Comparison of ENCODE assay signal across 8 cellular contexts in the genomic region with DNA sequence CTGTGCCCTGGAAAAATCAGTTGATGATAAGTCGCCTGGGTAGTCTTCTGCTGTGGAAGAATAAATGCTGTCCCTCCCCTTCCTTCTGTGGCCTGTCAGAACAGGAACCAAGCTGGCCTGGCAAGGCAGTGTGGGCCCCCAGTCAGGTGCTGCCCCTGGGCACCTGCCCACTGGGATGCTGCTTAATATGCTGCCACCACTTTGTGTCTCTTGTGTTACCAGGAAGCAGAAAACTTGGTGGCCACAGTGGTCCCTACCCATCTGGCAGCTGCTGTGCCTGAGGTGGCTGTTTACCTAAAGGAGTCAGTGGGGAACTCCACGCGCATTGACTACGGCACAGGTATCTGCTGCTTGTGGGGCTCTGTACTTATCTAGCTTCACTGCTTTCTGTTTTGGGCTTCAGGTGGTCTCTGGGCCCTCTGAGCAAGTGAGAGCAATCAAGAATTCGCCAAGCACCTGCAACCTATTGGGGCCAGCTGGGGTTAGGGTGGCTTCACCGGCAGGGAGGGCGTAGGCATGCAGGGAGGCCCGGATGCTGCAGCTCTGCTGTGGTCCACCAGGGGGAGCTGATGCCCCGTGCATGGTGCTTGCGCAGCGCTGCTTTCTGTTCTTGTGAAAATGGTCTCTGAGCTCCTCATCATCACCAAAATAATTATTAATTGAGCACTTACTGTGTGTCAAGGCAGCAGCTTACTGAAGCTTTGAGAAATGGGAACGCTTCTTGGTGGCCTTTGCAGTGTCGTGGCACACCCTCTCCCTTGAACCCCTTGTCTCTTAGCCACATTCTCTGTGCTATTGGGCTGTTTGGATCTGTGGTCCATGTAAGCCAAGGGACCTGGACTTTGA. TPM values are rescaled to one million over a fixed set of nuclear protein-coding genes. Genes with fewer than 3 reads are reported as not detected.
A peak's percentile ranks its signal among the peaks of the same experiment; 100 is the strongest.
DNase-seq lines count a peak whose midpoint lies in the region; ATAC-seq and TF ChIP-seq lines count a peak whose summit lies in the region.

No MANE protein-coding gene starts in this region.

- H3K4me3 ChIP-seq in GM23338 (no peak overlapping the region), coronary artery (no peak overlapping the region)

- H3K36me3 ChIP-seq in GM23338 (ENCODE audit: insufficient read depth): peaks cover 17% of the 10 kb centered on the region; the same call in 1 of the 2 replicates

- peak; percentile 99 for ATAC-seq in CD4-positive, alpha-beta T cell (ENCODE audit: poor library complexity)
- ATAC-seq in GM23338 (peak; percentile 78), GM21528 (IDR thresholded peaks at IDR 0.05; ENCODE audit: low FRiP score, unreplicated experiment) (no peak)

- H3F3A ChIP-seq in GM23338 (replicated peaks; ENCODE audit: low read depth): peaks cover 10% of the 10 kb centered on the region; the same call in 1 of the 2 replicates

- H3K27ac Mint-ChIP-seq in CD4-positive, alpha-beta T cell: no peak overlapping the region
- H3K27ac Mint-ChIP-seq in GM23338: no peak overlapping the region

- CTCF ChIA-PET in CD4-positive, alpha-beta T cell (lab: Charles Lee): interaction anchor here (0.6 to 4.3 kb wide), 28 partner anchors 7 to 667 kb away, joined by 3 to 57 read pairs (median 4); a partner anchor contains a TSS

- H3K4me2 ChIP-seq in GM23338: no peak overlapping the region

- H3K27me3 Mint-ChIP-seq in CD4-positive, alpha-beta T cell: no peaks in the 10 kb centered on the region
- H3K27me3 Mint-ChIP-seq in GM23338 (ENCODE audit: insufficient read depth, low read depth, poor library complexity): peaks cover 6% of the 10 kb centered on the region

- H3K4me3 Mint-ChIP-seq in CD4-positive, alpha-beta T cell: no peak overlapping the region
- H3K4me3 Mint-ChIP-seq in GM23338: no peak overlapping the region

- intact Hi-C loops in CD4-positive, alpha-beta T cell (cut with DNase I, micrococcal nuclease): loop anchor here (1.0 to 10.0 kb wide), 4 partner anchors 479 to 1103 kb away; no protein-coding TSS in a partner anchor

- H3K9me2 ChIP-seq in GM23338 (ENCODE audit: insufficient read depth): no peaks in the 10 kb centered on the region

- peaks cover 7% of the 10 kb centered on the region for H3K4me1 Mint-ChIP-seq in CD4-positive, alpha-beta T cell (ENCODE audit: low read depth)
- peaks cover 18% of the 10 kb centered on the region for H3K4me1 Mint-ChIP-seq in GM23338

- H3K4me1 ChIP-seq in GM23338 (ENCODE audit: insufficient read depth): peaks cover 11% of the 10 kb centered on the region

- peak; percentile 99 for TF ChIP-seq CTCF in CD4-positive, alpha-beta T cell (IDR thresholded peaks at IDR 0.05)
- peak; percentile 96 to 99 for TF ChIP-seq CTCF in GM23338 (conservative IDR thresholded peaks at IDR 0.05; ENCODE audit: low read depth in 2 of 2)
- TF ChIP-seq CTCF in coronary artery (IDR thresholded peaks at IDR 0.05): peak; percentile 91

- no peak overlapping the region for H3K27ac ChIP-seq in CD4-positive, alpha-beta T cell (ENCODE audit: low read depth, low read length)
- H3K27ac ChIP-seq in GM23338 (ENCODE audit: low read depth) (no peak overlapping the region), coronary artery (no peak overlapping the region)

- 0 out of 2 replicates have a peak, but pooled peaks cover 9% of the 10 kb centered on the region for H3K79me2 ChIP-seq in GM23338 (replicated peaks; ENCODE audit: insufficient read depth)

- H3K9me3 Mint-ChIP-seq in CD4-positive, alpha-beta T cell: no peaks in the 10 kb centered on the region
- no peaks in the 10 kb centered on the region for H3K9me3 Mint-ChIP-seq in GM23338

- no peak overlapping the region for H2AFZ ChIP-seq in GM23338

- H4K20me1 ChIP-seq in GM23338 (replicated peaks; ENCODE audit: insufficient read depth): 0 out of 2 replicates have a peak, but pooled peaks cover 2% of the 10 kb centered on the region

- no peaks in the 10 kb centered on the region for H3K9me3 ChIP-seq in CD4-positive, alpha-beta T cell (ENCODE audit: control insufficient read depth, low read length)

- no peaks in the 10 kb centered on the region for H3K27me3 ChIP-seq in CD4-positive, alpha-beta T cell (ENCODE audit: control insufficient read depth, insufficient read depth, low read length)
- H3K27me3 ChIP-seq in GM23338 (ENCODE audit: insufficient read depth): no peaks in the 10 kb centered on the region

- POLR2A ChIA-PET in CD4-positive, alpha-beta T cell (lab: Charles Lee): interaction anchor here (0.6 to 3.6 kb wide), 10 partner anchors 9 to 494 kb away, joined by 3 to 28 read pairs (median 3); a partner anchor contains a TSS

- peaks cover 71% of the 10 kb centered on the region for H3K36me3 Mint-ChIP-seq in CD4-positive, alpha-beta T cell (ENCODE audit: low read depth)
- H3K36me3 Mint-ChIP-seq in GM23338 (ENCODE audit: low read depth): peaks cover 62% of the 10 kb centered on the region

- peak; percentile 76 to 89 (median 82) for DNase-seq in CD4-positive, alpha-beta T cell
- DNase-seq in GM23338 (ENCODE audit: low spot score) (peak; percentile 88), NCI-H2196 treated with DMSO at 0.1 percent for 48 hours (lab: John Stamatoyannopoulos, UW; ENCODE audit: unreplicated experiment) (peak; percentile 54), coronary artery (ENCODE audit: low spot score) (peak; percentile 79), lung microvascular endothelial cell (ENCODE audit: low read depth in 2 of 2) (peak; percentile 74 to 80)
- DNase-seq in activated CD4-positive, alpha-beta T cell treated with anti-CD3 and anti-CD28 coated beads, Interleukin-2, amount 50 U/mL, for 4 hours: peak; percentile 83 to 88
- peak; percentile 76 for DNase-seq in stimulated activated CD8-positive, alpha-beta memory T cell treated with anti-CD3 and anti-CD28 coated beads, Interleukin-15, amount 100 ng/mL, for 1 hour (ENCODE audit: low read depth)

TF ChIP-seq in GM23338, 12 proteins besides CTCF, POLR2A, EP300 and RAD21 (continues in another document):
- TF ChIP-seq NANOG (IDR thresholded peaks at IDR 0.05; ENCODE audit: borderline replicate concordance): no peak
- TF ChIP-seq ZNF114 (CRISPR knock-in tag; IDR thresholded peaks at IDR 0.05): no peak
- no peak for TF ChIP-seq STAT1 (IDR thresholded peaks at IDR 0.05; ENCODE audit: unreplicated experiment)

RNA-seq across cellular contexts. Expression of a gene that starts 20.3 kb away (rescaled TPM):
- total RNA-seq in CD4-positive, alpha-beta T cell: 10 to 100 TPM; 21.6 to 23.3 TPM
- 110 and 122 TPM in 2 replicates for total RNA-seq in GM23338 (2014; rRNA removed; shearing (Covaris generic))
- 53.9 and 57.3 TPM in 2 replicates for polyA plus RNA-seq in GM23338 (2016; fragmentation: Nextera tagmentation; extraction: Ambion mirVana)
- total RNA-seq in lung microvascular endothelial cell: 86.1 and 94.8 TPM in 2 replicates

RNA-seq across cellular contexts. Expression of a gene that starts 20.9 kb away (rescaled TPM):
- total RNA-seq in CD4-positive, alpha-beta T cell: 1 to 10 TPM; 7.1 to 9.4 TPM
- total RNA-seq in GM23338 (2014; rRNA removed; shearing (Covaris generic)): 9.9 TPM in 2 replicates
- polyA plus RNA-seq in GM23338 (2016; fragmentation: Nextera tagmentation; extraction: Ambion mirVana): 3.7 and 4.6 TPM in 2 replicates
- total RNA-seq in lung microvascular endothelial cell: 24.2 and 25.6 TPM in 2 replicates

RNA-seq across cellular contexts. Expression of a gene that starts 46.5 kb away (rescaled TPM):
- total RNA-seq in CD4-positive, alpha-beta T cell: 1 to 10 TPM; 5.6 to 6.4 TPM
- total RNA-seq in GM23338 (2014; rRNA removed; shearing (Covaris generic)): 0.90 and 1.2 TPM in 2 replicates
- 0.19 and 0.24 TPM in 2 replicates for polyA plus RNA-seq in GM23338 (2016; fragmentation: Nextera tagmentation; extraction: Ambion mirVana)
- total RNA-seq in lung microvascular endothelial cell: 13.1 and 20.4 TPM in 2 replicates

RNA-seq across cellular contexts. Expression of a gene that starts 50.6 kb away (rescaled TPM):
- 1 to 10 TPM; 2.7 to 3.6 TPM for total RNA-seq in CD4-positive, alpha-beta T cell
- total RNA-seq in GM23338 (2014; rRNA removed; shearing (Covaris generic)): 30.0 and 31.9 TPM in 2 replicates
- polyA plus RNA-seq in GM23338 (2016; fragmentation: Nextera tagmentation; extraction: Ambion mirVana): 20.5 and 23.3 TPM in 2 replicates
- 7.2 and 8.3 TPM in 2 replicates for total RNA-seq in lung microvascular endothelial cell
